ENCODE assay signal across 10 cellular contexts in genomic region chrX:21375795-21376069, GRCh38. TPM values are rescaled to one million over a fixed set of nuclear protein-coding genes. Genes with fewer than 3 reads are reported as not detected.
A peak's percentile ranks its signal among the peaks of the same experiment; 100 is the strongest.
DNase-seq lines count a peak whose midpoint lies in the region; ATAC-seq lines count a peak whose summit lies in the region.
"Had no signal": no experiment of that assay in that cellular context is flagged by ENCODE, and none has a peak within 500 bp of the region (broad histone marks: within the 10 kb centered on the region; RNA-seq: fewer than 3 reads in every experiment).

No MANE protein-coding gene starts in this region.

- H3K4me3 Mint-ChIP-seq in IgD-negative memory B cell = peak overlapping the region; percentile 86 to 97 (median 95)
- H3K4me3 Mint-ChIP-seq in natural killer cell treated with Interleukin-12 subunit alpha and Interleukin-12 subunit beta and Interleukin-15 and Interleukin-18, amount 100 ng/mL, for 72 hours = peak overlapping the region; percentile 10

- peaks cover 1% of the 10 kb centered on the region for H3K27me3 Mint-ChIP-seq in IgD-negative memory B cell
- H3K27me3 Mint-ChIP-seq in natural killer cell treated with Interleukin-12 subunit alpha and Interleukin-12 subunit beta and Interleukin-15 and Interleukin-18, amount 100 ng/mL, for 72 hours = peaks cover 0 to 9% of the 10 kb centered on the region in 2 donors

- H3K36me3 ChIP-seq in adipocyte (ENCODE audit: control insufficient read depth, insufficient read depth, low read length, severe bottlenecking) = no peaks in the 10 kb centered on the region

- no peaks in the 10 kb centered on the region for H3K36me3 Mint-ChIP-seq in IgD-negative memory B cell
- H3K36me3 Mint-ChIP-seq in natural killer cell treated with Interleukin-12 subunit alpha and Interleukin-12 subunit beta and Interleukin-15 and Interleukin-18, amount 100 ng/mL, for 72 hours = no peaks in the 10 kb centered on the region

- H3K27ac Mint-ChIP-seq in IgD-negative memory B cell = peak overlapping the region in 2 of 3 donors; percentile 67 to 86
- no peak overlapping the region for H3K27ac Mint-ChIP-seq in natural killer cell treated with Interleukin-12 subunit alpha and Interleukin-12 subunit beta and Interleukin-15 and Interleukin-18, amount 100 ng/mL, for 72 hours

- peak; percentile 17 for DNase-seq in DMS114 treated with DMSO at 0.1 percent for 48 hours (lab: John Stamatoyannopoulos, UW; ENCODE audit: unreplicated experiment)
- DNase-seq in adipocyte (ENCODE audit: low read depth) = no peak
- DNase-seq in natural killer cell treated with Interleukin-12 subunit alpha and Interleukin-12 subunit beta and Interleukin-15 and Interleukin-18, amount 100 ng/mL, for 72 hours (ENCODE audit: low spot score) = no peak
- DNase-seq in SKM-1 treated with dmso at 0.1 percent for 144 hours (lab: John Stamatoyannopoulos, UW; ENCODE audit: unreplicated experiment) = no peak
- no peak for DNase-seq in AG20443 (ENCODE audit: low spot score)
- DNase-seq: cerebellar nuclear complex had no signal

- no peak for ATAC-seq in natural killer cell treated with Interleukin-12 subunit alpha and Interleukin-12 subunit beta and Interleukin-15 and Interleukin-18, amount 100 ng/mL, for 72 hours
- no peak for ATAC-seq in HG03457 (IDR thresholded peaks at IDR 0.05; ENCODE audit: unreplicated experiment)
- ATAC-seq in HG03045 (IDR thresholded peaks at IDR 0.05; ENCODE audit: unreplicated experiment) = no peak

- H3K27me3 ChIP-seq in adipocyte (replicated peaks; ENCODE audit: control insufficient read depth, insufficient read depth, low read length) = no peaks in the 10 kb centered on the region

- H3K4me3 ChIP-seq in adipocyte (ENCODE audit: low read length) = peak overlapping the region; percentile 84

- no peaks in the 10 kb centered on the region for H3K9me3 ChIP-seq in adipocyte (ENCODE audit: control insufficient read depth, low read length)

- H3K9me3 Mint-ChIP-seq in IgD-negative memory B cell = no peaks in the 10 kb centered on the region
- H3K9me3 Mint-ChIP-seq in natural killer cell treated with Interleukin-12 subunit alpha and Interleukin-12 subunit beta and Interleukin-15 and Interleukin-18, amount 100 ng/mL, for 72 hours = no peaks in the 10 kb centered on the region

- no peak overlapping the region for H3K9ac ChIP-seq in adipocyte (ENCODE audit: low read length)

- H3K4me1 ChIP-seq in adipocyte (ENCODE audit: control insufficient read depth, insufficient read depth, low read length) = peaks cover 9% of the 10 kb centered on the region

- peaks cover 14 to 37% (median 18%) of the 10 kb centered on the region in 3 donors for H3K4me1 Mint-ChIP-seq in IgD-negative memory B cell
- H3K4me1 Mint-ChIP-seq in natural killer cell treated with Interleukin-12 subunit alpha and Interleukin-12 subunit beta and Interleukin-15 and Interleukin-18, amount 100 ng/mL, for 72 hours (ENCODE audit: low read depth in 2 of 2) = peaks cover 0 to 2% of the 10 kb centered on the region in 2 donors

RNA-seq across cellular contexts. Expression of gene CNKSR2, which starts 1.5 kb away (rescaled TPM):
- polyA plus RNA-seq in IgD-negative memory B cell = 4.0 TPM
- total RNA-seq in natural killer cell treated with Interleukin-12 subunit alpha and Interleukin-12 subunit beta and Interleukin-15 and Interleukin-18, amount 100 ng/mL, for 72 hours = 1 to 10 TPM in 1 of 2 donors, under 1 TPM in 1; 0.98 to 2.4 TPM
- total RNA-seq: lung microvascular endothelial cell had no signal

Comparison
In these comparisons a context has a peak if more than half of its experiments do, and no peak if none do; other contexts are left out.
1. H3K27ac Mint-ChIP-seq: peak in IgD-negative memory B cell (2 of 3); none in natural killer cell treated with Interleukin-12 subunit alpha and Interleukin-12 subunit beta and Interleukin-15 and Interleukin-18, amount 100 ng/mL, for 72 hours (0 of 2).